17 cellular contexts compared by ENCODE assay signal in genomic region chr6:55433446-55434130, GRCh38.
DNase-seq lines count a peak whose midpoint lies in the region; TF ChIP-seq lines count a peak whose summit lies in the region.
"Had no signal": no experiment of that assay in that cellular context is flagged by ENCODE, and none has a peak within 500 bp of the region (broad histone marks: within the 10 kb centered on the region; RNA-seq: fewer than 3 reads in every experiment).

No MANE protein-coding gene starts in this region.

- no peaks in the 10 kb centered on the region for H3K36me3 Mint-ChIP-seq in glutamatergic neuron (ENCODE audit: unreplicated experiment)
- H3K36me3 Mint-ChIP-seq in activated naive CD4-positive, alpha-beta T cell treated with anti-CD3 and anti-CD28 coated beads, Interleukin-2, amount 10 ng/mL, durations not matched to agents 7 days and 5 days = no peaks in the 10 kb centered on the region

- H3K27ac Mint-ChIP-seq in glutamatergic neuron (ENCODE audit: unreplicated experiment) = peak overlapping the region; percentile 11
- H3K27ac Mint-ChIP-seq in activated naive CD4-positive, alpha-beta T cell treated with anti-CD3 and anti-CD28 coated beads, Interleukin-2, amount 10 ng/mL, durations not matched to agents 7 days and 5 days = no peak overlapping the region
- H3K27ac Mint-ChIP-seq: activated naive CD8-positive, alpha-beta T cell treated with anti-CD3 and anti-CD28 coated beads, Interleukin-2, amount 50 U/mL, for 24 hours; activated T-cell treated with anti-CD3 and anti-CD28 coated beads, Interleukin-2, amount 50 U/mL, for 24 hours; T-helper 17 cell had no signal

- H3K27me3 Mint-ChIP-seq in glutamatergic neuron (ENCODE audit: unreplicated experiment) = no peaks in the 10 kb centered on the region
- no peaks in the 10 kb centered on the region for H3K27me3 Mint-ChIP-seq in activated naive CD4-positive, alpha-beta T cell treated with anti-CD3 and anti-CD28 coated beads, Interleukin-2, amount 10 ng/mL, durations not matched to agents 7 days and 5 days
- H3K27me3 Mint-ChIP-seq: activated naive CD8-positive, alpha-beta T cell treated with anti-CD3 and anti-CD28 coated beads, Interleukin-2, amount 50 U/mL, for 24 hours; activated T-cell treated with anti-CD3 and anti-CD28 coated beads, Interleukin-2, amount 50 U/mL, for 24 hours; T-helper 17 cell had no signal

- H3K27ac ChIP-seq in HUES48 (ENCODE audit: low read depth, low read length) = peak overlapping the region; percentile 66
- H3K27ac ChIP-seq: colonic mucosa, esophagus muscularis mucosa, spleen had no signal

- DNase-seq in AG08395 (ENCODE audit: low spot score) (peak; percentile 3), amniotic epithelial cell (ENCODE audit: low read depth) (peak; percentile 63), glutamatergic neuron (no peak), 8988T (no peak), cortex of kidney (lab: John Stamatoyannopoulos, UW) (no peak), T-helper 1 cell (no peak)
- DNase-seq in activated naive CD4-positive, alpha-beta T cell treated with anti-CD3 and anti-CD28 coated beads, Interleukin-2, amount 10 ng/mL, durations not matched to agents 7 days and 5 days = no peak
- DNase-seq: activated CD4-positive, alpha-beta T cell treated with anti-CD3 and anti-CD28 coated beads for 48 hours; activated naive CD8-positive, alpha-beta T cell treated with anti-CD3 and anti-CD28 coated beads, Interleukin-2, amount 50 U/mL, for 24 hours; activated T-cell treated with anti-CD3 and anti-CD28 coated beads, Interleukin-2, amount 50 U/mL, for 24 hours; colonic mucosa; NCI-H1105; NCI-H446 treated with DMSO at 0.1 percent for 48 hours; spleen; T-helper 17 cell had no signal

- H3K9me3 Mint-ChIP-seq in glutamatergic neuron (ENCODE audit: unreplicated experiment) = no peaks in the 10 kb centered on the region
- H3K9me3 Mint-ChIP-seq in activated naive CD4-positive, alpha-beta T cell treated with anti-CD3 and anti-CD28 coated beads, Interleukin-2, amount 10 ng/mL, durations not matched to agents 7 days and 5 days = no peaks in the 10 kb centered on the region

- H3K4me3 ChIP-seq in HUES48 (ENCODE audit: low read depth, low read length) = no peak overlapping the region; the same call in 1 of the 2 replicates
- H3K4me3 ChIP-seq: colonic mucosa, esophagus muscularis mucosa, spleen had no signal

- no peaks in the 10 kb centered on the region for H3K36me3 ChIP-seq in HUES48 (ENCODE audit: control insufficient read depth, insufficient read depth, low read length)
- H3K36me3 ChIP-seq: colonic mucosa, esophagus muscularis mucosa, spleen had no signal

- no peak overlapping the region for H3K9ac ChIP-seq in HUES48 (ENCODE audit: low read depth, low read length)

- peak overlapping the region; percentile 36 for H3K4me3 Mint-ChIP-seq in glutamatergic neuron (ENCODE audit: unreplicated experiment)
- H3K4me3 Mint-ChIP-seq in activated naive CD4-positive, alpha-beta T cell treated with anti-CD3 and anti-CD28 coated beads, Interleukin-2, amount 10 ng/mL, durations not matched to agents 7 days and 5 days = no peak overlapping the region
- H3K4me3 Mint-ChIP-seq: activated naive CD8-positive, alpha-beta T cell treated with anti-CD3 and anti-CD28 coated beads, Interleukin-2, amount 50 U/mL, for 24 hours; activated T-cell treated with anti-CD3 and anti-CD28 coated beads, Interleukin-2, amount 50 U/mL, for 24 hours; T-helper 17 cell had no signal

- H3K4me1 Mint-ChIP-seq in glutamatergic neuron (ENCODE audit: low read depth, unreplicated experiment) = peaks cover 13% of the 10 kb centered on the region
- no peaks in the 10 kb centered on the region for H3K4me1 Mint-ChIP-seq in activated naive CD4-positive, alpha-beta T cell treated with anti-CD3 and anti-CD28 coated beads, Interleukin-2, amount 10 ng/mL, durations not matched to agents 7 days and 5 days
- H3K4me1 Mint-ChIP-seq: activated naive CD8-positive, alpha-beta T cell treated with anti-CD3 and anti-CD28 coated beads, Interleukin-2, amount 50 U/mL, for 24 hours; T-helper 17 cell had no signal

- TF ChIP-seq CTCF in glutamatergic neuron (IDR thresholded peaks at IDR 0.05; ENCODE audit: partially characterized antibody, unreplicated experiment) = no peak

- H3K9me3 ChIP-seq in HUES48 (ENCODE audit: control insufficient read depth, insufficient read depth, low read length) = no peaks in the 10 kb centered on the region
- H3K9me3 ChIP-seq: colonic mucosa, esophagus muscularis mucosa, spleen had no signal

- peaks cover 11% of the 10 kb centered on the region for H3K4me1 ChIP-seq in HUES48 (ENCODE audit: control insufficient read depth, insufficient read depth, low read length)
- H3K4me1 ChIP-seq: colonic mucosa, esophagus muscularis mucosa, spleen had no signal

- H3K27me3 ChIP-seq in HUES48 (ENCODE audit: control insufficient read depth, insufficient read depth, low read length) = no peaks in the 10 kb centered on the region
- H3K27me3 ChIP-seq: colonic mucosa, esophagus muscularis mucosa, spleen had no signal

- CTCF ChIA-PET in activated naive CD4-positive, alpha-beta T cell treated with anti-CD3 and anti-CD28 coated beads, Interleukin-2, amount 10 ng/mL, durations not matched to agents 7 days and 5 days (lab: Charles Lee) = no interaction called here

Comparison
In these comparisons a context has a peak if more than half of its experiments do, and no peak if none do; other contexts are left out.
1. DNase-seq: peak in AG08395 (single experiment) and amniotic epithelial cell (single experiment); none in glutamatergic neuron (single experiment), 8988T (single experiment), activated naive CD4-positive, alpha-beta T cell treated with anti-CD3 and anti-CD28 coated beads, Interleukin-2, amount 10 ng/mL, durations not matched to agents 7 days and 5 days (single experiment), cortex of kidney (single experiment) and T-helper 1 cell (0 of 5).